1 cellular context compared by ENCODE assay signal in the genomic region with DNA sequence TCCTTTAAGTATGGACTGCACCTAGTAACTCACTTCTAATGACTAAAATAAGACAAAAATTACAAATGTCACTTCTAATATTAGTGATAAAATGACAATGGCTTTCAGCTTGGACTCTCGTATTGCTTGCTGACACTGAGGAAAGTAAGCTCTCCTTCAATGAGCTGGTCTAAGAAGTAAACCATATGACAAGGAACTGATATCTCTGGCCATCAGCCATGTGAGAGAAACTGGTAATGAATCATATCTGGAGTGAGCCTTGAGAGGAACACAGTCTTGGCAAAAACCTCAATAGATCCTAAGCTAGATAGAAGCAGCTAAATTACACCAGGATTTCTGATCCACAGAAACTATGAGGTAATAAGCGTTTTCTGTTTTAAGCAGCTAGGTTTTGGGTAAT.
TF ChIP-seq lines count a peak whose summit lies in the region.

No MANE protein-coding gene starts in this region.

TF ChIP-seq in GM23338, 12 proteins besides CTCF, POLR2A, EP300 and RAD21:
- TF ChIP-seq, protein P1, sequence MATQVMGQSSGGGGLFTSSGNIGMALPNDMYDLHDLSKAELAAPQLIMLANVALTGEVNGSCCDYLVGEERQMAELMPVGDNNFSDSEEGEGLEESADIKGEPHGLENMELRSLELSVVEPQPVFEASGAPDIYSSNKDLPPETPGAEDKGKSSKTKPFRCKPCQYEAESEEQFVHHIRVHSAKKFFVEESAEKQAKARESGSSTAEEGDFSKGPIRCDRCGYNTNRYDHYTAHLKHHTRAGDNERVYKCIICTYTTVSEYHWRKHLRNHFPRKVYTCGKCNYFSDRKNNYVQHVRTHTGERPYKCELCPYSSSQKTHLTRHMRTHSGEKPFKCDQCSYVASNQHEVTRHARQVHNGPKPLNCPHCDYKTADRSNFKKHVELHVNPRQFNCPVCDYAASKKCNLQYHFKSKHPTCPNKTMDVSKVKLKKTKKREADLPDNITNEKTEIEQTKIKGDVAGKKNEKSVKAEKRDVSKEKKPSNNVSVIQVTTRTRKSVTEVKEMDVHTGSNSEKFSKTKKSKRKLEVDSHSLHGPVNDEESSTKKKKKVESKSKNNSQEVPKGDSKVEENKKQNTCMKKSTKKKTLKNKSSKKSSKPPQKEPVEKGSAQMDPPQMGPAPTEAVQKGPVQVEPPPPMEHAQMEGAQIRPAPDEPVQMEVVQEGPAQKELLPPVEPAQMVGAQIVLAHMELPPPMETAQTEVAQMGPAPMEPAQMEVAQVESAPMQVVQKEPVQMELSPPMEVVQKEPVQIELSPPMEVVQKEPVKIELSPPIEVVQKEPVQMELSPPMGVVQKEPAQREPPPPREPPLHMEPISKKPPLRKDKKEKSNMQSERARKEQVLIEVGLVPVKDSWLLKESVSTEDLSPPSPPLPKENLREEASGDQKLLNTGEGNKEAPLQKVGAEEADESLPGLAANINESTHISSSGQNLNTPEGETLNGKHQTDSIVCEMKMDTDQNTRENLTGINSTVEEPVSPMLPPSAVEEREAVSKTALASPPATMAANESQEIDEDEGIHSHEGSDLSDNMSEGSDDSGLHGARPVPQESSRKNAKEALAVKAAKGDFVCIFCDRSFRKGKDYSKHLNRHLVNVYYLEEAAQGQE (IDR thresholded peaks at IDR 0.05; ENCODE audit: unreplicated experiment) = no peak
- TF ChIP-seq STAT1 (IDR thresholded peaks at IDR 0.05; ENCODE audit: unreplicated experiment) (no peak), NANOG (IDR thresholded peaks at IDR 0.05; ENCODE audit: borderline replicate concordance) (no peak), POLR2AphosphoS5 (IDR thresholded peaks at IDR 0.05; ENCODE audit: low read depth) (no peak), EZH2 (IDR thresholded peaks at IDR 0.05; ENCODE audit: low read depth, unreplicated experiment) (no peak), EZH2phosphoT487 (IDR thresholded peaks at IDR 0.05; ENCODE audit: unreplicated experiment) (no peak), ZNF331 (CRISPR knock-in tag; IDR thresholded peaks at IDR 0.05; ENCODE audit: low read depth) (no peak)
- TF ChIP-seq, protein P2, sequence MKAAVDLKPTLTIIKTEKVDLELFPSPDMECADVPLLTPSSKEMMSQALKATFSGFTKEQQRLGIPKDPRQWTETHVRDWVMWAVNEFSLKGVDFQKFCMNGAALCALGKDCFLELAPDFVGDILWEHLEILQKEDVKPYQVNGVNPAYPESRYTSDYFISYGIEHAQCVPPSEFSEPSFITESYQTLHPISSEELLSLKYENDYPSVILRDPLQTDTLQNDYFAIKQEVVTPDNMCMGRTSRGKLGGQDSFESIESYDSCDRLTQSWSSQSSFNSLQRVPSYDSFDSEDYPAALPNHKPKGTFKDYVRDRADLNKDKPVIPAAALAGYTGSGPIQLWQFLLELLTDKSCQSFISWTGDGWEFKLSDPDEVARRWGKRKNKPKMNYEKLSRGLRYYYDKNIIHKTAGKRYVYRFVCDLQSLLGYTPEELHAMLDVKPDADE (IDR thresholded peaks at IDR 0.05) = no peak
- TF ChIP-seq, protein P3, sequence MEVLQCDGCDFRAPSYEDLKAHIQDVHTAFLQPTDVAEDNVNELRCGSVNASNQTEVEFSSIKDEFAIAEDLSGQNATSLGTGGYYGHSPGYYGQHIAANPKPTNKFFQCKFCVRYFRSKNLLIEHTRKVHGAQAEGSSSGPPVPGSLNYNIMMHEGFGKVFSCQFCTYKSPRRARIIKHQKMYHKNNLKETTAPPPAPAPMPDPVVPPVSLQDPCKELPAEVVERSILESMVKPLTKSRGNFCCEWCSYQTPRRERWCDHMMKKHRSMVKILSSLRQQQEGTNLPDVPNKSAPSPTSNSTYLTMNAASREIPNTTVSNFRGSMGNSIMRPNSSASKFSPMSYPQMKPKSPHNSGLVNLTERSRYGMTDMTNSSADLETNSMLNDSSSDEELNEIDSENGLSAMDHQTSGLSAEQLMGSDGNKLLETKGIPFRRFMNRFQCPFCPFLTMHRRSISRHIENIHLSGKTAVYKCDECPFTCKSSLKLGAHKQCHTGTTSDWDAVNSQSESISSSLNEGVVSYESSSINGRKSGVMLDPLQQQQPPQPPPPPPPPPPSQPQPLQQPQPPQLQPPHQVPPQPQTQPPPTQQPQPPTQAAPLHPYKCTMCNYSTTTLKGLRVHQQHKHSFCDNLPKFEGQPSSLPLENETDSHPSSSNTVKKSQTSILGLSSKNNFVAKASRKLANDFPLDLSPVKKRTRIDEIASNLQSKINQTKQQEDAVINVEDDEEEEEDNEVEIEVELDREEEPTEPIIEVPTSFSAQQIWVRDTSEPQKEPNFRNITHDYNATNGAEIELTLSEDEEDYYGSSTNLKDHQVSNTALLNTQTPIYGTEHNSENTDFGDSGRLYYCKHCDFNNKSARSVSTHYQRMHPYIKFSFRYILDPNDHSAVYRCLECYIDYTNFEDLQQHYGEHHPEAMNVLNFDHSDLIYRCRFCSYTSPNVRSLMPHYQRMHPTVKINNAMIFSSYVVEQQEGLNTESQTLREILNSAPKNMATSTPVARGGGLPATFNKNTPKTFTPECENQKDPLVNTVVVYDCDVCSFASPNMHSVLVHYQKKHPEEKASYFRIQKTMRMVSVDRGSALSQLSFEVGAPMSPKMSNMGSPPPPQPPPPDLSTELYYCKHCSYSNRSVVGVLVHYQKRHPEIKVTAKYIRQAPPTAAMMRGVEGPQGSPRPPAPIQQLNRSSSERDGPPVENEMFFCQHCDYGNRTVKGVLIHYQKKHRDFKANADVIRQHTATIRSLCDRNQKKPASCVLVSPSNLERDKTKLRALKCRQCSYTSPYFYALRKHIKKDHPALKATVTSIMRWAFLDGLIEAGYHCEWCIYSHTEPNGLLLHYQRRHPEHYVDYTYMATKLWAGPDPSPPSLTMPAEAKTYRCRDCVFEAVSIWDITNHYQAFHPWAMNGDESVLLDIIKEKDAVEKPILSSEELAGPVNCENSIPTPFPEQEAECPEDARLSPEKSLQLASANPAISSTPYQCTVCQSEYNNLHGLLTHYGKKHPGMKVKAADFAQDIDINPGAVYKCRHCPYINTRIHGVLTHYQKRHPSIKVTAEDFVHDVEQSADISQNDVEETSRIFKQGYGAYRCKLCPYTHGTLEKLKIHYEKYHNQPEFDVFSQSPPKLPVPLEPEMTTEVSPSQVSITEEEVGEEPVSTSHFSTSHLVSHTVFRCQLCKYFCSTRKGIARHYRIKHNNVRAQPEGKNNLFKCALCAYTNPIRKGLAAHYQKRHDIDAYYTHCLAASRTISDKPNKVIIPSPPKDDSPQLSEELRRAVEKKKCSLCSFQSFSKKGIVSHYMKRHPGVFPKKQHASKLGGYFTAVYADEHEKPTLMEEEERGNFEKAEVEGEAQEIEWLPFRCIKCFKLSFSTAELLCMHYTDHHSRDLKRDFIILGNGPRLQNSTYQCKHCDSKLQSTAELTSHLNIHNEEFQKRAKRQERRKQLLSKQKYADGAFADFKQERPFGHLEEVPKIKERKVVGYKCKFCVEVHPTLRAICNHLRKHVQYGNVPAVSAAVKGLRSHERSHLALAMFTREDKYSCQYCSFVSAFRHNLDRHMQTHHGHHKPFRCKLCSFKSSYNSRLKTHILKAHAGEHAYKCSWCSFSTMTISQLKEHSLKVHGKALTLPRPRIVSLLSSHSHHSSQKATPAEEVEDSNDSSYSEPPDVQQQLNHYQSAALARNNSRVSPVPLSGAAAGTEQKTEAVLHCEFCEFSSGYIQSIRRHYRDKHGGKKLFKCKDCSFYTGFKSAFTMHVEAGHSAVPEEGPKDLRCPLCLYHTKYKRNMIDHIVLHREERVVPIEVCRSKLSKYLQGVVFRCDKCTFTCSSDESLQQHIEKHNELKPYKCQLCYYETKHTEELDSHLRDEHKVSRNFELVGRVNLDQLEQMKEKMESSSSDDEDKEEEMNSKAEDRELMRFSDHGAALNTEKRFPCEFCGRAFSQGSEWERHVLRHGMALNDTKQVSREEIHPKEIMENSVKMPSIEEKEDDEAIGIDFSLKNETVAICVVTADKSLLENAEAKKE (CRISPR knock-in tag; IDR thresholded peaks at IDR 0.05) = no peak
TF ChIP-seq in GM23338: peak in this region for 0.
